1 cellular context compared by ENCODE assay signal in the genomic region with DNA sequence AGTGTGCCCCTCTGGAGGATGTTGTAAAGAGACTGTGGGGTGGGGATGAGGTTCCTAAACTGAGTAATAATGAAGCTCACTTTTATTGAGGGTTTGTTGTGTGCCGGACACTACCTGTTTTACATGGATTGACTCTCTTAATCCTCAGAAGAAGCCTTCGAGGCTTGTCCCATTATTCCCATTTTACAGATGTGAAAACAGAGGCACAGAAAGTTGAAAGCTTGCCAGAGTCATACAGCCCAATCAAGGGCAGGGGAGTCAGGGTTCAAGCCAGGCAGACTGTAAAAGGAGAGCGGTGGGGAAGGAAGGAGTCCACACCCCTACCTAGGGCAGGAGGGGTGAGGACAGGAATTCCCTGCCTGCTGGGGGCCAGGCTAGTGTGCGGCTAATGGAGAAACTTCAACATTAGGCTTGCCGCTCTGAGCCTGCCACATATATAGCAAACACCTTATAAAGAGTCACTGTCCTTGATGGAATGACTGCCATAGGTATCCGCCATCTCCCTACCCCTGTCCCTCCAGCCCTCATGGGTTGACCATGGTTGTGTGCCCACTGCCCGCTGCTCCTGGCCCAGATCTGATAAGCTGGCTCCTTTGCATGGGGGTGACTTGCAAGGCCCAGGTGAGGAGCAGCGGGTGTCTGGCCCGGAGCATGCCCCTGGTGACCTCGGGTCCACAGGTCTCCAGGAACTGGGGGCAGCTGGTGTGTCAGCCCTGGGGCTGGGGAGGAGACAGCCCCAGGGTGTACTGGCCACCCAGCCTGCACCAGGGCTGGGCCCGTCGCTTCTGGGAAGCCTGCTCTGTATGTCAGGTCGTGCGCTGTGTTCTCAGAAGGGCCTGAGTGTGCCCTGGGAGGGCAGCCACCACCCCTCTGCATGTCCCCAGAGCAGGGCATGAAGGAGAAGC.
TF ChIP-seq lines count a peak whose summit lies in the region.

No MANE protein-coding gene starts in this region.

TF ChIP-seq in WTC11, 78 proteins besides CTCF, POLR2A, EP300 and RAD21 (continued from another document):
- TF ChIP-seq, protein P1, sequence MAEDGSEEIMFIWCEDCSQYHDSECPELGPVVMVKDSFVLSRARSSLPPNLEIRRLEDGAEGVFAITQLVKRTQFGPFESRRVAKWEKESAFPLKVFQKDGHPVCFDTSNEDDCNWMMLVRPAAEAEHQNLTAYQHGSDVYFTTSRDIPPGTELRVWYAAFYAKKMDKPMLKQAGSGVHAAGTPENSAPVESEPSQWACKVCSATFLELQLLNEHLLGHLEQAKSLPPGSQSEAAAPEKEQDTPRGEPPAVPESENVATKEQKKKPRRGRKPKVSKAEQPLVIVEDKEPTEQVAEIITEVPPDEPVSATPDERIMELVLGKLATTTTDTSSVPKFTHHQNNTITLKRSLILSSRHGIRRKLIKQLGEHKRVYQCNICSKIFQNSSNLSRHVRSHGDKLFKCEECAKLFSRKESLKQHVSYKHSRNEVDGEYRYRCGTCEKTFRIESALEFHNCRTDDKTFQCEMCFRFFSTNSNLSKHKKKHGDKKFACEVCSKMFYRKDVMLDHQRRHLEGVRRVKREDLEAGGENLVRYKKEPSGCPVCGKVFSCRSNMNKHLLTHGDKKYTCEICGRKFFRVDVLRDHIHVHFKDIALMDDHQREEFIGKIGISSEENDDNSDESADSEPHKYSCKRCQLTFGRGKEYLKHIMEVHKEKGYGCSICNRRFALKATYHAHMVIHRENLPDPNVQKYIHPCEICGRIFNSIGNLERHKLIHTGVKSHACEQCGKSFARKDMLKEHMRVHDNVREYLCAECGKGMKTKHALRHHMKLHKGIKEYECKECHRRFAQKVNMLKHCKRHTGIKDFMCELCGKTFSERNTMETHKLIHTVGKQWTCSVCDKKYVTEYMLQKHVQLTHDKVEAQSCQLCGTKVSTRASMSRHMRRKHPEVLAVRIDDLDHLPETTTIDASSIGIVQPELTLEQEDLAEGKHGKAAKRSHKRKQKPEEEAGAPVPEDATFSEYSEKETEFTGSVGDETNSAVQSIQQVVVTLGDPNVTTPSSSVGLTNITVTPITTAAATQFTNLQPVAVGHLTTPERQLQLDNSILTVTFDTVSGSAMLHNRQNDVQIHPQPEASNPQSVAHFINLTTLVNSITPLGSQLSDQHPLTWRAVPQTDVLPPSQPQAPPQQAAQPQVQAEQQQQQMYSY (CRISPR knock-in tag; IDR thresholded peaks at IDR 0.05) = no peak
- TF ChIP-seq SP1 (CRISPR knock-in tag; conservative IDR thresholded peaks at IDR 0.05) = no peak
- no peak for TF ChIP-seq MYBL2 (CRISPR knock-in tag; IDR thresholded peaks at IDR 0.05)
